ENCODE assay signal across 8 cellular contexts in genomic region chr3:33850599-33850998, GRCh38. TPM values are rescaled to one million over a fixed set of nuclear protein-coding genes. Genes with fewer than 3 reads are reported as not detected.
DNase-seq lines count a peak whose midpoint lies in the region; ATAC-seq, FAIRE-seq and TF ChIP-seq lines count a peak whose summit lies in the region.
"Not testable (repeated sequence)": the region's sequence is repeated elsewhere in the genome, so short reads cannot be mapped to it uniquely, and the experiment has no call there.

No MANE protein-coding gene starts in this region.

- H2AFZ ChIP-seq in IMR-90 (replicated peaks; ENCODE audit: low read length, poor library complexity); K562 (ENCODE audit: low read depth, low read length): not testable (repeated sequence)

- H3K36me3 ChIP-seq in CD4-positive, CD25-positive, alpha-beta regulatory T cell (ENCODE audit: control insufficient read depth, insufficient read depth, low read length): peaks cover 36% of the 10 kb centered on the region
- H3K36me3 ChIP-seq in IMR-90 (ENCODE audit: control insufficient read depth, insufficient read depth, low read length) (peaks cover 10% of the 10 kb centered on the region; the same call in 1 of the 2 replicates), K562 (ENCODE audit: control insufficient read depth, insufficient read depth, low read length) (peaks cover 54% of the 10 kb centered on the region)

- dilution Hi-C loops in IMR-90 (cut with HindIII; ENCODE audit: low sequenced_read_pairs, unreplicated experiment): not testable (repeated sequence)

- not testable (repeated sequence) for H3K9me1 ChIP-seq in IMR-90 (ENCODE audit: insufficient read depth, low read length); K562 (ENCODE audit: control insufficient read depth, insufficient read depth, low read length)

- not testable (repeated sequence) for H3K23ac ChIP-seq in IMR-90 (ENCODE audit: low read depth, low read length)

- H3K9me3 ChIP-seq in CD4-positive, CD25-positive, alpha-beta regulatory T cell (ENCODE audit: control insufficient read depth in 2 of 2, low read length in 2 of 2); IMR-90 (ENCODE audit: control insufficient read depth, insufficient read depth, low read length); K562 (replicated peaks; ENCODE audit: control insufficient read depth, insufficient read depth, low read depth, low read length): not testable (repeated sequence)

- H2AK5ac ChIP-seq in IMR-90 (ENCODE audit: low read depth, low read length): not testable (repeated sequence)

- H3K14ac ChIP-seq in IMR-90 (replicated peaks; ENCODE audit: low read depth, low read length): not testable (repeated sequence)

- H3K9me3 Mint-ChIP-seq in CD4-positive, CD25-positive, alpha-beta regulatory T cell; activated naive CD4-positive, alpha-beta T cell treated with anti-CD3 and anti-CD28 coated beads, Interleukin-2, amount 50 U/mL, for 24 hours; memory B cell; osteocyte (ENCODE audit: unreplicated experiment); stimulated activated naive CD8-positive, alpha-beta T cell treated with anti-CD3 and anti-CD28 coated beads, Interleukin-15, amount 100 ng/mL, for 72 hours: not testable (repeated sequence)

- H3K4me2 ChIP-seq in IMR-90 (ENCODE audit: low read depth, low read length); K562 (ENCODE audit: insufficient read depth, low read length): not testable (repeated sequence)

- not testable (repeated sequence) for H3K4me3 Mint-ChIP-seq in CD4-positive, CD25-positive, alpha-beta regulatory T cell; memory B cell; osteocyte (ENCODE audit: unreplicated experiment)
- H3K4me3 Mint-ChIP-seq in activated naive CD4-positive, alpha-beta T cell treated with anti-CD3 and anti-CD28 coated beads, Interleukin-2, amount 50 U/mL, for 24 hours: peak overlapping the region; percentile 59
- H3K4me3 Mint-ChIP-seq in stimulated activated naive CD8-positive, alpha-beta T cell treated with anti-CD3 and anti-CD28 coated beads, Interleukin-15, amount 100 ng/mL, for 72 hours: peak overlapping the region; percentile 13 to 55

- not testable (repeated sequence) for ATAC-seq in CD4-positive, CD25-positive, alpha-beta regulatory T cell (ENCODE audit: low read depth in 2 of 2); K562; memory B cell (ENCODE audit: low read depth); stimulated activated naive CD8-positive, alpha-beta T cell treated with anti-CD3 and anti-CD28 coated beads, Interleukin-15, amount 100 ng/mL, for 72 hours
- peak; percentile 46 for ATAC-seq in IMR-90 (ENCODE audit: low read depth)
- peak; percentile 49 to 58 for ATAC-seq in activated CD4-positive, CD25-positive, alpha-beta regulatory T cell treated with anti-CD3 and anti-CD28 coated beads, Interleukin-2, amount 50 U/mL, for 24 hours

- TF ChIP-seq POLR2A in IMR-90 (IDR thresholded peaks at IDR 0.05; ENCODE audit: low read depth, low read length); K562 (conservative IDR thresholded peaks at IDR 0.05): not testable (repeated sequence)

- peak overlapping the region; percentile 5 for H2BK5ac ChIP-seq in IMR-90 (ENCODE audit: low read depth, low read length, poor library complexity, severe bottlenecking)

- CTCF ChIA-PET in IMR-90 (lab: Yijun Ruan, JAX); K562 (lab: Yijun Ruan, JAX; ENCODE audit: low intra/inter-chr PET ratio): not testable (repeated sequence)

- not testable (repeated sequence) for H2BK20ac ChIP-seq in IMR-90 (ENCODE audit: low read depth, low read length)

- H3K4me1 ChIP-seq in CD4-positive, CD25-positive, alpha-beta regulatory T cell (ENCODE audit: control insufficient read depth, insufficient read depth, low read length, poor library complexity, severe bottlenecking); IMR-90 (ENCODE audit: control insufficient read depth, insufficient read depth, low read length); K562 (replicated peaks in 1 of 2; ENCODE audit: control insufficient read depth in 2 of 2, insufficient read depth in 2 of 2, low read length in 2 of 2): not testable (repeated sequence)

- not testable (repeated sequence) for H3K27me3 Mint-ChIP-seq in CD4-positive, CD25-positive, alpha-beta regulatory T cell; activated naive CD4-positive, alpha-beta T cell treated with anti-CD3 and anti-CD28 coated beads, Interleukin-2, amount 50 U/mL, for 24 hours; memory B cell; osteocyte (ENCODE audit: unreplicated experiment); stimulated activated naive CD8-positive, alpha-beta T cell treated with anti-CD3 and anti-CD28 coated beads, Interleukin-15, amount 100 ng/mL, for 72 hours

- BruUV-seq in IMR-90 (replicated peaks; lab: Mats Ljungman, UMichigan); K562 (replicated peaks; lab: Mats Ljungman, UMichigan): not testable (repeated sequence)

- TF ChIP-seq RAD21 in IMR-90 (IDR thresholded peaks at IDR 0.05; ENCODE audit: low read length); K562 (CRISPR knock-in tag; conservative IDR thresholded peaks at IDR 0.05 in 1 of 2, IDR thresholded peaks at IDR 0.05 in 1 of 2): not testable (repeated sequence)

- not testable (repeated sequence) for H2BK120ac ChIP-seq in IMR-90 (ENCODE audit: low read depth, low read length)

- H4K8ac ChIP-seq in IMR-90 (ENCODE audit: low read depth in 2 of 2, low read length in 2 of 2): not testable (repeated sequence)

- POLR2A ChIA-PET in IMR-90 (lab: Charles Lee; ENCODE audit: unreplicated experiment); K562 (lab: Yijun Ruan, JAX): not testable (repeated sequence)

- not testable (repeated sequence) for H2BK15ac ChIP-seq in IMR-90 (ENCODE audit: low read depth, low read length)

- intact Hi-C loops in IMR-90 (cut with micrococcal nuclease); K562 (cut with micrococcal nuclease): not testable (repeated sequence)

- not testable (repeated sequence) for H3K27me3 ChIP-seq in CD4-positive, CD25-positive, alpha-beta regulatory T cell (ENCODE audit: control insufficient read depth, insufficient read depth, low read length); IMR-90 (ENCODE audit: control insufficient read depth, insufficient read depth, low read length); K562 (ENCODE audit: control insufficient read depth in 2 of 2, insufficient read depth in 2 of 2, low read length in 2 of 2)

- H4K5ac ChIP-seq in IMR-90 (ENCODE audit: low read depth, low read length): not testable (repeated sequence)

- not testable (repeated sequence) for H3K9ac ChIP-seq in IMR-90 (ENCODE audit: low read depth, low read length); K562 (ENCODE audit: insufficient read depth in 1 of 2, low read depth in 2 of 2, low read length in 2 of 2)

- not testable (repeated sequence) for FAIRE-seq in K562 (lab: Jason Lieb, UNC)

- TF ChIP-seq CTCF in IMR-90 (conservative IDR thresholded peaks at IDR 0.05; ENCODE audit: low read depth, low read length); K562 (IDR thresholded peaks at IDR 0.05 in 2 of 3, conservative IDR thresholded peaks at IDR 0.05 in 1 of 3; ENCODE audit: insufficient read depth in 2 of 3, low read depth in 1 of 3, low read length in 3 of 3); osteocyte (IDR thresholded peaks at IDR 0.05): not testable (repeated sequence)

- H3K4ac ChIP-seq in IMR-90 (ENCODE audit: low read depth, low read length): not testable (repeated sequence)

- TF ChIP-seq EP300 in K562 (IDR thresholded peaks at IDR 0.05; ENCODE audit: low read length): not testable (repeated sequence)

- DNase-seq in CD4-positive, CD25-positive, alpha-beta regulatory T cell; K562 (ENCODE audit: extremely low read depth in 1 of 4, low spot score in 3 of 4); memory B cell (ENCODE audit: low spot score in 2 of 2); osteocyte (ENCODE audit: extremely low spot score, unreplicated experiment); stimulated activated naive CD8-positive, alpha-beta T cell treated with anti-CD3 and anti-CD28 coated beads, Interleukin-15, amount 100 ng/mL, for 72 hours: not testable (repeated sequence)
- DNase-seq in IMR-90: peak; percentile 22

- H3K79me1 ChIP-seq in IMR-90 (ENCODE audit: low read depth in 1 of 2, low read length in 2 of 2): peaks cover 12 to 18% of the 10 kb centered on the region in 2 experiments; a peak in 3 of 4 replicates

- H4K20me1 ChIP-seq in IMR-90 (ENCODE audit: insufficient read depth, low read length); K562 (replicated peaks; ENCODE audit: control insufficient read depth, insufficient read depth, low read length): not testable (repeated sequence)

- H3K36me3 Mint-ChIP-seq in CD4-positive, CD25-positive, alpha-beta regulatory T cell: peaks cover 61% of the 10 kb centered on the region
- H3K36me3 Mint-ChIP-seq in activated naive CD4-positive, alpha-beta T cell treated with anti-CD3 and anti-CD28 coated beads, Interleukin-2, amount 50 U/mL, for 24 hours: peaks cover 26% of the 10 kb centered on the region
- H3K36me3 Mint-ChIP-seq in memory B cell (peaks cover 39% of the 10 kb centered on the region), osteocyte (ENCODE audit: unreplicated experiment) (peaks cover 54% of the 10 kb centered on the region)

- WGBS in IMR-90 (ENCODE audit: extremely low coverage in 2 of 2, insufficient read length in 1 of 2), 2 experiments: no CpG with 5 or more reads among the region's 3 CpGs
- WGBS in K562 (ENCODE audit: insufficient coverage, low coverage, missing lambda C conversion rate): 77% methylated on average over 3 of the region's 3 CpGs

- H3K27ac Mint-ChIP-seq in CD4-positive, CD25-positive, alpha-beta regulatory T cell: peak overlapping the region; percentile 10 to 92 (median 34)
- peak overlapping the region; percentile 81 for H3K27ac Mint-ChIP-seq in activated naive CD4-positive, alpha-beta T cell treated with anti-CD3 and anti-CD28 coated beads, Interleukin-2, amount 50 U/mL, for 24 hours
- peak overlapping the region; percentile 36 for H3K27ac Mint-ChIP-seq in memory B cell
- H3K27ac Mint-ChIP-seq in osteocyte (ENCODE audit: unreplicated experiment): peak overlapping the region; percentile 11
- not testable (repeated sequence) for H3K27ac Mint-ChIP-seq in stimulated activated naive CD8-positive, alpha-beta T cell treated with anti-CD3 and anti-CD28 coated beads, Interleukin-15, amount 100 ng/mL, for 72 hours

- peaks cover 47 to 57% (median 48%) of the 10 kb centered on the region in 4 donors for H3K4me1 Mint-ChIP-seq in CD4-positive, CD25-positive, alpha-beta regulatory T cell
- H3K4me1 Mint-ChIP-seq in activated naive CD4-positive, alpha-beta T cell treated with anti-CD3 and anti-CD28 coated beads, Interleukin-2, amount 50 U/mL, for 24 hours: peaks cover 75% of the 10 kb centered on the region
- H3K4me1 Mint-ChIP-seq in memory B cell: peaks cover 18% of the 10 kb centered on the region
- H3K4me1 Mint-ChIP-seq in osteocyte (ENCODE audit: unreplicated experiment): peaks cover 23% of the 10 kb centered on the region
- H3K4me1 Mint-ChIP-seq in stimulated activated naive CD8-positive, alpha-beta T cell treated with anti-CD3 and anti-CD28 coated beads, Interleukin-15, amount 100 ng/mL, for 72 hours: peaks cover 69% of the 10 kb centered on the region

- not testable (repeated sequence) for H4K91ac ChIP-seq in IMR-90 (ENCODE audit: insufficient read depth, low read depth, low read length)

- H3K56ac ChIP-seq in IMR-90 (ENCODE audit: extremely low read depth, insufficient read depth, low read length): not testable (repeated sequence)

- H2AK9ac ChIP-seq in IMR-90 (replicated peaks; ENCODE audit: low read depth, low read length, poor library complexity): not testable (repeated sequence)

- H3K27ac ChIP-seq in CD4-positive, CD25-positive, alpha-beta regulatory T cell (ENCODE audit: insufficient read depth, low read length, poor library complexity, severe bottlenecking); IMR-90 (ENCODE audit: insufficient read depth, low read length); K562 (ENCODE audit: extremely low read depth, low read depth, low read length): not testable (repeated sequence)

- in situ Hi-C loops in IMR-90 (cut with MboI; ENCODE audit: low sequenced_read_pairs); K562 (cut with MboI): not testable (repeated sequence)

- H3K79me2 ChIP-seq in K562 (ENCODE audit: control insufficient read depth, insufficient read depth, low read length): not testable (repeated sequence)

- H3K18ac ChIP-seq in IMR-90 (ENCODE audit: low read depth, low read length): not testable (repeated sequence)

- H3K4me3 ChIP-seq in CD4-positive, CD25-positive, alpha-beta regulatory T cell (ENCODE audit: low read depth, low read length); IMR-90 (ENCODE audit: insufficient read depth, low read depth, low read length); K562: not testable (repeated sequence)

RNA-seq across cellular contexts. Expression of gene PDCD6IP, which starts 52.2 kb away (rescaled TPM):
- total RNA-seq in CD4-positive, CD25-positive, alpha-beta regulatory T cell: 178 TPM
- polyA plus RNA-seq in CD4-positive, CD25-positive, alpha-beta regulatory T cell: 10 to 100 TPM; 73.0 to 86.1 (median 78.8) TPM
- total RNA-seq in IMR-90 (2012; rRNA removed) (68.1 and 76.1 TPM in 2 replicates), K562 (2014; rRNA removed) (118 and 141 TPM in 2 replicates), K562 (2014; rRNA removed; fragmentation: Illumina TruSeq; extraction: Trizol) (163 and 187 TPM in 2 replicates), K562 (2015; rRNA removed; fragmentation: Illumina TruSeq; extraction: Trizol) (158 and 168 TPM in 2 replicates), K562 (2021) (265 and 302 TPM in 2 replicates), osteocyte (217 and 229 TPM in 2 replicates)
- polyA plus RNA-seq in IMR-90 (2012; rRNA removed) (78.3 and 134 TPM in 2 replicates), K562 (2011; rRNA removed) (275 and 299 TPM in 2 replicates), K562 (2014; fragmentation: Illumina TruSeq; extraction: Trizol) (90.9 and 107 TPM in 2 replicates), K562 (2014; fragmentation: Nextera tagmentation; extraction: Ambion mirVana) (10 to 100 TPM; 40.2 to 57.6 TPM), K562 (2014; rRNA removed) (90.5 and 122 TPM in 2 replicates)
- polyA plus RNA-seq in IMR-90 (2012; cell fraction: cytosol; rRNA removed): 14.9 and 61.1 TPM in 2 replicates
- 235 TPM in 2 replicates for polyA plus RNA-seq in IMR-90 (2012; cell fraction: nucleus; rRNA removed; ENCODE audit: low replicate concordance)
- total RNA-seq in K562 (2011; cell fraction: chromatin; rRNA removed; ENCODE audit: low replicate concordance): 160 and 344 TPM in 2 replicates
- 122 and 124 TPM in 2 replicates for total RNA-seq in K562 (2011; cell fraction: nucleolus; rRNA removed)
- 160 and 236 TPM in 2 replicates for total RNA-seq in K562 (2011; cell fraction: nucleoplasm; rRNA removed)
- polyA plus RNA-seq in K562 (2011; cell fraction: cytosol; rRNA removed): 109 and 253 TPM in 2 replicates
- polyA plus RNA-seq in K562 (2011; cell fraction: nucleus; rRNA removed): 419 and 457 TPM in 2 replicates
- 121 and 225 TPM in 2 replicates for polyA plus RNA-seq in K562 (2012)
- 221 and 245 TPM in 2 replicates for polyA minus RNA-seq in K562 (2011; rRNA and poly(A)+ RNA removed)
- polyA minus RNA-seq in K562 (2011; cell fraction: cytosol; rRNA and poly(A)+ RNA removed): 240 and 262 TPM in 2 replicates
- polyA minus RNA-seq in K562 (2011; cell fraction: nucleus; rRNA and poly(A)+ RNA removed): 269 and 348 TPM in 2 replicates
